ENCODE assay signal across 18 cellular contexts in genomic region chr3:192795021-192795420, GRCh38.
"Had no signal": no experiment of that assay in that cellular context is flagged by ENCODE, and none has a peak within 500 bp of the region (broad histone marks: within the 10 kb centered on the region; RNA-seq: fewer than 3 reads in every experiment).

No MANE protein-coding gene starts in this region.

- H3K9me3 ChIP-seq: colonic mucosa, gastroesophageal sphincter, left lung, lower lobe of right lung, ovary, right atrium auricular region, sigmoid colon had no signal

- H3K36me3 ChIP-seq: colonic mucosa, left lung, ovary had no signal

- ATAC-seq: gastroesophageal sphincter, left lung, lower lobe of right lung, natural killer cell had no signal

- H3K27ac Mint-ChIP-seq: immature natural killer cell, memory B cell, mesothelial cell of epicardium, natural killer cell had no signal

- H3K27ac ChIP-seq: colonic mucosa, gastroesophageal sphincter, left lung, lower lobe of right lung, ovary, right atrium auricular region, sigmoid colon, skin epidermis had no signal

- H3K4me3 Mint-ChIP-seq: immature natural killer cell, memory B cell, mesothelial cell of epicardium, natural killer cell, neural crest cell had no signal

- FAIRE-seq: keratinocyte had no signal

- H3K4me1 Mint-ChIP-seq: immature natural killer cell, memory B cell, natural killer cell, neural crest cell had no signal

- H3K9me3 Mint-ChIP-seq: memory B cell, mesothelial cell of epicardium, neural crest cell had no signal

- H3K4me1 ChIP-seq: colonic mucosa, gastroesophageal sphincter, left lung, lower lobe of right lung, right atrium auricular region, sigmoid colon had no signal

- DNase-seq: colonic mucosa; dermis blood vessel endothelial cell; immature natural killer cell; left lung; lower lobe of right lung; natural killer cell; ovary; sigmoid colon; stimulated activated CD4-positive, alpha-beta T cell treated with anti-CD3 and anti-CD28 coated beads, Interleukin-2, amount 100 ng/mL, for 24 hours; stimulated activated CD4-positive, alpha-beta T cell treated with anti-CD3 and anti-CD28 coated beads, Interleukin-4, amount 100 ng/mL, for 4 hours; stimulated activated naive CD4-positive, alpha-beta T cell treated with Interleukin-2 at 50 U/mL for 16 hours had no signal

- H3K27me3 ChIP-seq: colonic mucosa, gastroesophageal sphincter, left lung, ovary, right atrium auricular region, sigmoid colon had no signal

- H3K4me3 ChIP-seq: colonic mucosa, gastroesophageal sphincter, left lung, lower lobe of right lung, ovary, right atrium auricular region, sigmoid colon, skin epidermis had no signal

- H3K36me3 Mint-ChIP-seq: immature natural killer cell, natural killer cell had no signal
